ENCODE assay signal across 1 cellular context in genomic region chr19:5340637-5341447, GRCh38.
A peak's percentile ranks its signal among the peaks of the same experiment; 100 is the strongest.
TF ChIP-seq lines count a peak whose summit lies in the region.

Gene PTPRS (minus strand): TSS chr19:5340812. CDS start chr19:5286140, 54,672 bp downstream.

TF ChIP-seq in HepG2, 621 proteins besides CTCF, POLR2A, EP300 and RAD21 (continued from another document and continues in another):
- peak; percentile 79; the same call in 1 of the 2 replicates for TF ChIP-seq SIX4 (CRISPR knock-in tag; IDR thresholded peaks at IDR 0.05)
- peak; percentile 98 for TF ChIP-seq NR1H2 (CRISPR knock-in tag; IDR thresholded peaks at IDR 0.05; ENCODE audit: borderline replicate concordance, low read depth)
- no peak for TF ChIP-seq TRIM22 (IDR thresholded peaks at IDR 0.05)
- no peak for TF ChIP-seq ZKSCAN5 (CRISPR knock-in tag; IDR thresholded peaks at IDR 0.05)
- TF ChIP-seq ZNF501 (CRISPR knock-in tag; IDR thresholded peaks at IDR 0.05), result peak; percentile 93
- peak; percentile 96 for TF ChIP-seq ZNF331 (CRISPR knock-in tag; IDR thresholded peaks at IDR 0.05)
- peak; percentile 95; the same call in 1 of the 2 replicates for TF ChIP-seq RARG (CRISPR knock-in tag; IDR thresholded peaks at IDR 0.05; ENCODE audit: low read depth)
- peak; percentile 99 for TF ChIP-seq ZNF230 (CRISPR knock-in tag; IDR thresholded peaks at IDR 0.05)
- TF ChIP-seq ZNF224 (CRISPR knock-in tag; IDR thresholded peaks at IDR 0.05), result peak; percentile 99
- peak; percentile 97; the same call in 1 of the 2 replicates for TF ChIP-seq KLF9 (CRISPR knock-in tag; IDR thresholded peaks at IDR 0.05; ENCODE audit: low read depth)
- TF ChIP-seq NFRKB (IDR thresholded peaks at IDR 0.05), result no peak
- no peak for TF ChIP-seq ZNF567 (CRISPR knock-in tag; IDR thresholded peaks at IDR 0.05; ENCODE audit: borderline replicate concordance)
- TF ChIP-seq ZBTB2 (CRISPR knock-in tag; IDR thresholded peaks at IDR 0.05; ENCODE audit: low read depth), result peak; percentile 97
- TF ChIP-seq E2F2 (CRISPR knock-in tag; IDR thresholded peaks at IDR 0.05; ENCODE audit: borderline replicate concordance), result peak; percentile 59; the same call in 1 of the 2 replicates
- TF ChIP-seq SMAD3 (CRISPR knock-in tag; IDR thresholded peaks at IDR 0.05), result 0 out of 2 replicates have a peak, but pooled peaks have one; percentile 70
- TF ChIP-seq ZNF547 (CRISPR knock-in tag; IDR thresholded peaks at IDR 0.05), result peak; percentile 100
- no peak for TF ChIP-seq NFIC (IDR thresholded peaks at IDR 0.05; ENCODE audit: low read length)
- peak; percentile 91 for TF ChIP-seq ZNF710 (CRISPR knock-in tag; IDR thresholded peaks at IDR 0.05; ENCODE audit: borderline replicate concordance)
- no peak for TF ChIP-seq SMC3 (IDR thresholded peaks at IDR 0.05; ENCODE audit: low read length)
- peak; percentile 77; the same call in 1 of the 2 replicates for TF ChIP-seq ZNF296 (CRISPR knock-in tag; conservative IDR thresholded peaks at IDR 0.05)
- TF ChIP-seq ZSCAN29 (CRISPR knock-in tag; conservative IDR thresholded peaks at IDR 0.05), result peak; percentile 57; the same call in 1 of the 2 replicates
- peak; percentile 96; the same call in 1 of the 2 replicates for TF ChIP-seq KLF11 (CRISPR knock-in tag; IDR thresholded peaks at IDR 0.05)
- TF ChIP-seq ZNF337 (CRISPR knock-in tag; IDR thresholded peaks at IDR 0.05; ENCODE audit: borderline replicate concordance, low read depth), result peak; percentile 95; the same call in 1 of the 2 replicates
- no peak for TF ChIP-seq ZBTB1 (CRISPR knock-in tag; IDR thresholded peaks at IDR 0.05; ENCODE audit: borderline replicate concordance)
- no peak for TF ChIP-seq PCBP2 (optimal IDR thresholded peaks at IDR 0.05; ENCODE audit: low read depth, low read length, poor library complexity, severe bottlenecking)
- TF ChIP-seq MLXIP (CRISPR knock-in tag; IDR thresholded peaks at IDR 0.05; ENCODE audit: borderline replicate concordance), result peak; percentile 93
- TF ChIP-seq ZNF552 (CRISPR knock-in tag; IDR thresholded peaks at IDR 0.05; ENCODE audit: borderline replicate concordance), result peak; percentile 99
- TF ChIP-seq ZIK1 (CRISPR knock-in tag; IDR thresholded peaks at IDR 0.05; ENCODE audit: borderline replicate concordance, low read depth), result peak; percentile 100
- no peak for TF ChIP-seq LRRFIP1 (CRISPR knock-in tag; conservative IDR thresholded peaks at IDR 0.05)
- TF ChIP-seq ZNF7 (CRISPR knock-in tag; IDR thresholded peaks at IDR 0.05), result peak; percentile 58; the same call in 1 of the 2 replicates
- peak; percentile 97 for TF ChIP-seq WIZ (CRISPR knock-in tag; IDR thresholded peaks at IDR 0.05)
- peak; percentile 94 for TF ChIP-seq IKZF5 (CRISPR knock-in tag; IDR thresholded peaks at IDR 0.05)
- peak; percentile 99 for TF ChIP-seq SMYD3 (CRISPR knock-in tag; IDR thresholded peaks at IDR 0.05)
- peak; percentile 99 for TF ChIP-seq DNMT1 (CRISPR knock-in tag; IDR thresholded peaks at IDR 0.05)
- TF ChIP-seq ZHX2 (IDR thresholded peaks at IDR 0.05; ENCODE audit: low read depth), result peak; percentile 29; the same call in 1 of the 2 replicates
- peak; percentile 96 for TF ChIP-seq ZHX2 (CRISPR knock-in tag; IDR thresholded peaks at IDR 0.05; ENCODE audit: borderline replicate concordance)
- peak; percentile 67; the same call in 1 of the 2 replicates for TF ChIP-seq ZFX (CRISPR knock-in tag; IDR thresholded peaks at IDR 0.05; ENCODE audit: low read depth)
- TF ChIP-seq ZNF576 (CRISPR knock-in tag; IDR thresholded peaks at IDR 0.05), result peak; percentile 96
- TF ChIP-seq MED13 (CRISPR knock-in tag; IDR thresholded peaks at IDR 0.05), result peak; percentile 94
- TF ChIP-seq ZNF816 (CRISPR knock-in tag; IDR thresholded peaks at IDR 0.05; ENCODE audit: borderline replicate concordance), result peak; percentile 94; the same call in 1 of the 2 replicates
- TF ChIP-seq TBX2 (CRISPR knock-in tag; IDR thresholded peaks at IDR 0.05; ENCODE audit: borderline replicate concordance), result peak; percentile 96
- TF ChIP-seq ELF4 (CRISPR knock-in tag; IDR thresholded peaks at IDR 0.05; ENCODE audit: borderline replicate concordance), result no peak
